Comparison of ENCODE assay signal across 11 cellular contexts in genomic region chr9:4965174-4965821, GRCh38.
"Had no signal": no experiment of that assay in that cellular context is flagged by ENCODE, and none has a peak within 500 bp of the region (broad histone marks: within the 10 kb centered on the region; RNA-seq: fewer than 3 reads in every experiment).

No MANE protein-coding gene starts in this region.

- H3K36me3 ChIP-seq: esophagus muscularis mucosa, tibial nerve had no signal

- H3K27ac ChIP-seq: esophagus muscularis mucosa, parathyroid adenoma, tibial nerve had no signal

- H3K79me2 ChIP-seq: parathyroid adenoma had no signal

- H3K27me3 ChIP-seq: esophagus muscularis mucosa, tibial nerve had no signal

- H3K27ac Mint-ChIP-seq: T-helper 17 cell had no signal

- H2AFZ ChIP-seq: parathyroid adenoma had no signal

- H3K4me1 ChIP-seq: esophagus muscularis mucosa, parathyroid adenoma, tibial nerve had no signal

- DNase-seq: activated CD4-positive, alpha-beta T cell treated with anti-CD3 and anti-CD28 coated beads for 1 hour; activated CD8-positive, alpha-beta memory T cell treated with anti-CD3 and anti-CD28 coated beads for 24 hours; activated naive CD4-positive, alpha-beta T cell treated with anti-CD3 and anti-CD28 coated beads, Interleukin-2, amount 50 U/mL, for 16 hours; activated T-cell treated with anti-CD3 and anti-CD28 coated beads, Interleukin-2, amount 50 U/mL, for 1 hour; aorta; kidney glomerular epithelial cell; stimulated activated CD4-positive, alpha-beta T cell treated with anti-CD3 and anti-CD28 coated beads, Interleukin-4, amount 100 ng/mL, for 24 hours; T-helper 17 cell had no signal

- H3K9ac ChIP-seq: parathyroid adenoma had no signal

- H3K9me3 ChIP-seq: esophagus muscularis mucosa had no signal

- ATAC-seq: T-helper 17 cell had no signal

- H3K4me3 ChIP-seq: esophagus muscularis mucosa, tibial nerve had no signal

- H3K4me3 Mint-ChIP-seq: T-helper 17 cell had no signal
